ENCODE assay signal across 20 cellular contexts in genomic region chr18:9597609-9598008, GRCh38. TPM values are rescaled to one million over a fixed set of nuclear protein-coding genes. Genes with fewer than 3 reads are reported as not detected.
DNase-seq lines count a peak whose midpoint lies in the region; FAIRE-seq and TF ChIP-seq lines count a peak whose summit lies in the region.
"Had no signal": no experiment of that assay in that cellular context is flagged by ENCODE, and none has a peak within 500 bp of the region (broad histone marks: within the 10 kb centered on the region; RNA-seq: fewer than 3 reads in every experiment).

No MANE protein-coding gene starts in this region.

- H3K4me3 Mint-ChIP-seq in MCF 10A (ENCODE audit: unreplicated experiment) = no peak overlapping the region
- peak overlapping the region; percentile 16 for H3K4me3 Mint-ChIP-seq in astrocyte (ENCODE audit: unreplicated experiment)

- peaks cover 77% of the 10 kb centered on the region for H4K20me1 ChIP-seq in astrocyte (ENCODE audit: insufficient read depth, low read length)
- H4K20me1 ChIP-seq in keratinocyte (ENCODE audit: control insufficient read depth, extremely low read depth, insufficient read depth, low read length) = no peaks in the 10 kb centered on the region

- H3K27me3 ChIP-seq in breast epithelium (no peaks in the 10 kb centered on the region), HUES6 (ENCODE audit: control insufficient read depth, insufficient read depth, low read length) (no peaks in the 10 kb centered on the region), astrocyte (ENCODE audit: insufficient read depth, low read length) (no peaks in the 10 kb centered on the region), keratinocyte (ENCODE audit: control insufficient read depth, extremely low read depth, insufficient read depth, low read length) (no peaks in the 10 kb centered on the region)

- H3K4me3 ChIP-seq in breast epithelium = no peak overlapping the region
- no peak overlapping the region for H3K4me3 ChIP-seq in HUES6 (ENCODE audit: low read depth, low read length)
- H3K4me3 ChIP-seq in astrocyte (ENCODE audit: insufficient read depth, low read depth, low read length) = no peak overlapping the region
- no peak overlapping the region for H3K4me3 ChIP-seq in keratinocyte (ENCODE audit: control insufficient read depth in 2 of 3, extremely low read depth in 1 of 3, insufficient read depth in 2 of 3, low read depth in 1 of 3, low read length in 3 of 3)
- no peak overlapping the region for H3K4me3 ChIP-seq in foreskin fibroblast (ENCODE audit: low read depth in 1 of 2, low read length in 2 of 2)
- H3K4me3 ChIP-seq: A549 had no signal

- DNase-seq in MCF 10A (ENCODE audit: unreplicated experiment) = no peak
- DNase-seq in breast epithelium (ENCODE audit: low spot score in 2 of 2) = no peak
- no peak for DNase-seq in astrocyte (ENCODE audit: low read depth)
- no peak for DNase-seq in keratinocyte (ENCODE audit: low read depth, low spot score)
- DNase-seq in NCI-H748 (lab: John Stamatoyannopoulos, UW; ENCODE audit: unreplicated experiment) = no peak
- no peak for DNase-seq in foreskin fibroblast
- DNase-seq in SIG-M5 (lab: John Stamatoyannopoulos, UW) = no peak
- DNase-seq: 8988T; C1 segment of cervical spinal cord; Calu3; CD4-positive, alpha-beta memory T cell; COR-L47; DMS153; DND-41; GOT3; HCEC 1CT had no signal

- no peaks in the 10 kb centered on the region for H3K9me1 ChIP-seq in keratinocyte (ENCODE audit: control insufficient read depth, extremely low read depth, insufficient read depth, low read length)

- H3K36me3 ChIP-seq in breast epithelium = no peaks in the 10 kb centered on the region
- peaks cover 18% of the 10 kb centered on the region; the same call in 1 of the 2 replicates for H3K36me3 ChIP-seq in HUES6 (ENCODE audit: control insufficient read depth, insufficient read depth, low read length)
- H3K36me3 ChIP-seq in astrocyte (ENCODE audit: insufficient read depth, low read length) = peaks cover 15% of the 10 kb centered on the region
- peaks cover 4 to 9% of the 10 kb centered on the region in 2 experiments for H3K36me3 ChIP-seq in keratinocyte (ENCODE audit: control insufficient read depth in 2 of 2, extremely low read depth in 1 of 2, insufficient read depth in 2 of 2, low read length in 2 of 2)

- FAIRE-seq in astrocyte (lab: Jason Lieb, UNC) = no peak
- no peak for FAIRE-seq in keratinocyte (lab: Jason Lieb, UNC)
- FAIRE-seq: A549, G401.6, GM12892 had no signal

- H2AFZ ChIP-seq in astrocyte (ENCODE audit: low read depth, low read length) (no peak overlapping the region), keratinocyte (ENCODE audit: control insufficient read depth, low read length) (no peak overlapping the region)

- H3K27me3 Mint-ChIP-seq in MCF 10A (ENCODE audit: insufficient read depth, unreplicated experiment) (no peaks in the 10 kb centered on the region), astrocyte (ENCODE audit: low read depth, unreplicated experiment) (no peaks in the 10 kb centered on the region)
- H3K27me3 Mint-ChIP-seq: CD4-positive, alpha-beta memory T cell had no signal

- intact Hi-C loops in MCF 10A (cut with micrococcal nuclease) (no loop called here), breast epithelium (cut with DNase I; ENCODE audit: low total_unique reads) (no loop called here)

- BruUV-seq in MCF 10A (replicated peaks; lab: Mats Ljungman, UMichigan) = no TSS peak

- no peak overlapping the region for H3K4me2 ChIP-seq in astrocyte (ENCODE audit: low read length)
- peak overlapping the region; percentile 9 for H3K4me2 ChIP-seq in keratinocyte (ENCODE audit: control insufficient read depth, extremely low read depth, insufficient read depth, low read depth, low read length)
- H3K4me2 ChIP-seq: A549 had no signal

- no peak for TF ChIP-seq POLR2A in breast epithelium (IDR thresholded peaks at IDR 0.05)

- no peaks in the 10 kb centered on the region for H3K4me1 ChIP-seq in breast epithelium
- peaks cover 12% of the 10 kb centered on the region for H3K4me1 ChIP-seq in HUES6 (ENCODE audit: control insufficient read depth, insufficient read depth, low read length)
- peaks cover 3% of the 10 kb centered on the region for H3K4me1 ChIP-seq in astrocyte (ENCODE audit: insufficient read depth, low read length)
- H3K4me1 ChIP-seq in keratinocyte (ENCODE audit: control insufficient read depth, extremely low read depth, insufficient read depth, low read length) = peaks cover 36% of the 10 kb centered on the region

- H3K27ac ChIP-seq in breast epithelium (no peak overlapping the region), HUES6 (ENCODE audit: low read depth, low read length) (peak overlapping the region; percentile 59; the same call in 1 of the 2 replicates), astrocyte (ENCODE audit: low read depth, low read length) (no peak overlapping the region), keratinocyte (ENCODE audit: control insufficient read depth, insufficient read depth, low read length) (peak overlapping the region; percentile 15)
- H3K27ac ChIP-seq: A549 had no signal

- H3K9me3 Mint-ChIP-seq in MCF 10A (ENCODE audit: unreplicated experiment) (peaks cover 19% of the 10 kb centered on the region), astrocyte (ENCODE audit: unreplicated experiment) (no peaks in the 10 kb centered on the region)

- H3K27ac Mint-ChIP-seq in MCF 10A (ENCODE audit: low read depth, unreplicated experiment) = peak overlapping the region; percentile 22
- H3K27ac Mint-ChIP-seq in astrocyte (ENCODE audit: unreplicated experiment) = no peak overlapping the region

- H3K79me2 ChIP-seq in astrocyte (ENCODE audit: insufficient read depth, low read length) (peaks cover 97% of the 10 kb centered on the region), keratinocyte (ENCODE audit: control insufficient read depth, insufficient read depth, low read length) (peaks cover 95% of the 10 kb centered on the region)

- TF ChIP-seq CTCF in MCF 10A (IDR thresholded peaks at IDR 0.05; ENCODE audit: unreplicated experiment) (no peak), breast epithelium (IDR thresholded peaks at IDR 0.05) (no peak), astrocyte (IDR thresholded peaks at IDR 0.05; ENCODE audit: insufficient read depth, low read depth, low read length) (no peak), keratinocyte (optimal IDR thresholded peaks at IDR 0.05 in 1 of 3, IDR thresholded peaks at IDR 0.05 in 1 of 3, conservative IDR thresholded peaks at IDR 0.05 in 1 of 3; ENCODE audit: extremely low read depth in 1 of 3, insufficient read depth in 2 of 3, low read length in 3 of 3) (no peak), foreskin fibroblast (IDR thresholded peaks at IDR 0.05; ENCODE audit: low read depth, low read length) (no peak)

- dilution Hi-C loops in keratinocyte (cut with MboI; ENCODE audit: extremely low pct_ligation_motif_present, low sequenced_read_pairs) = no loop called here

- H3K9me3 ChIP-seq in breast epithelium (peaks cover 16 to 26% of the 10 kb centered on the region in 2 donors), HUES6 (ENCODE audit: control insufficient read depth, insufficient read depth, low read depth, low read length) (peaks cover 11% of the 10 kb centered on the region; the same call in 1 of the 2 replicates), astrocyte (ENCODE audit: insufficient read depth, low read depth, low read length) (no peaks in the 10 kb centered on the region), keratinocyte (ENCODE audit: control insufficient read depth, low read depth, low read length) (no peaks in the 10 kb centered on the region)

- H3K9ac ChIP-seq in HUES6 (ENCODE audit: low read length) (no peak overlapping the region), astrocyte (ENCODE audit: low read length) (no peak overlapping the region), keratinocyte (ENCODE audit: control insufficient read depth, extremely low read depth, insufficient read depth, low read length) (no peak overlapping the region)

- peaks cover 20% of the 10 kb centered on the region for H3K4me1 Mint-ChIP-seq in MCF 10A (ENCODE audit: insufficient read depth, unreplicated experiment)
- H3K4me1 Mint-ChIP-seq in astrocyte (ENCODE audit: low read depth, unreplicated experiment) = peaks cover 14% of the 10 kb centered on the region

- peaks cover 25% of the 10 kb centered on the region for H3K36me3 Mint-ChIP-seq in MCF 10A (ENCODE audit: insufficient read depth, unreplicated experiment)
- H3K36me3 Mint-ChIP-seq in astrocyte (ENCODE audit: low read depth, unreplicated experiment) = peaks cover 9% of the 10 kb centered on the region

- CTCF ChIA-PET in MCF 10A (lab: Yijun Ruan, JAX) = interaction anchor here (1.0 to 2.2 kb wide), 2 partner anchors 11 to 49 kb away, joined by 3 to 6 read pairs; no protein-coding TSS in a partner anchor

- POLR2A ChIA-PET in MCF 10A (lab: Yijun Ruan, JAX) = interaction anchor here (1.6 to 4.2 kb wide), 2 partner anchors 11 to 14 kb away, joined by 6 to 22 read pairs; no protein-coding TSS in a partner anchor

RNA-seq across cellular contexts. Expression of gene PPP4R1, which starts 16.8 kb away (rescaled TPM):
- total RNA-seq in MCF 10A (2022) (88.0 and 109 TPM in 2 replicates), breast epithelium (100 to 1,000 TPM in 1 of 3 donors, 10 to 100 TPM in 2; 66.7 to 139 (median 93.4) TPM), astrocyte (131 and 132 TPM in 2 replicates)
- 200 to 221 TPM (median 209 TPM) in 3 replicates for polyA plus RNA-seq in keratinocyte
- polyA plus RNA-seq in keratinocyte (2011; ENCODE audit: low read depth) = 101 TPM
- 119 and 143 TPM in 2 replicates for polyA plus RNA-seq in keratinocyte (2011; cell fraction: cytosol; rRNA removed)
- polyA plus RNA-seq in keratinocyte (2011; cell fraction: nucleus; rRNA removed) = 275 and 293 TPM in 2 replicates
- 83.8 and 102 TPM in 2 replicates for polyA plus RNA-seq in keratinocyte (2012; ENCODE audit: low replicate concordance)
- polyA minus RNA-seq in keratinocyte = 216 to 410 TPM (median 387 TPM) in 3 replicates
- polyA minus RNA-seq in keratinocyte (2011; cell fraction: cytosol; rRNA and poly(A)+ RNA removed) = 124 TPM
- polyA minus RNA-seq in keratinocyte (2011; cell fraction: nucleus; rRNA and poly(A)+ RNA removed) = 142 and 262 TPM in 2 replicates

Comparison
In these comparisons a context has a peak if more than half of its experiments do, and no peak if none do; other contexts are left out.
1. H3K27ac ChIP-seq: peak in HUES6 (single experiment) and keratinocyte (single experiment); none in breast epithelium (0 of 2) and astrocyte (single experiment).